Comparison of ENCODE assay signal across 1 cellular context in the genomic region with DNA sequence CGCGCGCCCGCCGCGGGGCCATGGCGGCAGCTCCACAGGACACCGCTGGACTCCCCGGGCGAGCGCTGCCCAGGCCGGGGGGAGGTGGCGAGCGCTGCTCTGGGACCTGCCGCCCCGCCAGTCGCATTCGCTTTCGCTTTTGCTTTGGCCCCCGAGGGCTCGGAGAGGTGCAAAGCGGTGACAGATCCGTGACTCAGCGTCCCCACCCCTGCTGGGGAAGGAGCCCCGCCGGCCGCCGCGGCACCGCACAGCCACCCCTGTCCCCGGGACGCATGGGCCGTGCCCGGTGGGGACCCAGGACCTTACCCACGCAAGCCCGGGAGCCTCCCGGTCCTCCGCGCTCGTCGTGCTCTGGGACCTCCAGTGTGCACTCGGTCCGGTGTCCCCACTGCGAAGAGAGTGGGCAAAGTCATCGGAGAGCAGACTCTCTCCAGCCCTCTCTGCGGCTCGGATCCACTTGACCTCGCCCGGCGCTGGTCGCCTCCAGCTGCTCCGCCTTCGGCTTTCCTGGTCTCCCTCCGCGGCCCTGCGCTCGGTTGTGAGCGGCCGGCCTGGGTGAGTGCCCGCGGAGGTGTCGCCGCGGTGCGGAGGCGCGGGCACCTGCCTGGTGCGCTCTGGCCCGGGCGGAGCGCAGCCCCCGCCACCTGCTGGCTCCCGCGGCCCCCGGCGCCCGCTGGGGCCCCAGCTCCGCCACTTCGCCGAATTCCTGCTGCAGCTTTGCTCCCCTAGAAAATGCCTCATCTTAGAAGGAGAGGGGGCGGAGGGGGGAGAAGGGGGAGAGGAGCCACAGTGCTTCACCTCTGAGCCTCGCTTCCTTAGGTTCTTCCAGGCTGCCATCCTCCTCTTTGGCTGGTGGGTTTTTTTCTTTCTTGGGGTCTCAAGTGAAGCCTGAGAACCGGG.
TF ChIP-seq lines count a peak whose summit lies in the region.

Gene IL15RA (minus strand): TSS at position 73 of the 900 bp plus-strand sequence. CDS start 51 bp downstream, at position 22.

TF ChIP-seq in K562, 482 proteins besides CTCF, POLR2A, EP300 and RAD21 (continued from another document):
- TF ChIP-seq, protein P1, sequence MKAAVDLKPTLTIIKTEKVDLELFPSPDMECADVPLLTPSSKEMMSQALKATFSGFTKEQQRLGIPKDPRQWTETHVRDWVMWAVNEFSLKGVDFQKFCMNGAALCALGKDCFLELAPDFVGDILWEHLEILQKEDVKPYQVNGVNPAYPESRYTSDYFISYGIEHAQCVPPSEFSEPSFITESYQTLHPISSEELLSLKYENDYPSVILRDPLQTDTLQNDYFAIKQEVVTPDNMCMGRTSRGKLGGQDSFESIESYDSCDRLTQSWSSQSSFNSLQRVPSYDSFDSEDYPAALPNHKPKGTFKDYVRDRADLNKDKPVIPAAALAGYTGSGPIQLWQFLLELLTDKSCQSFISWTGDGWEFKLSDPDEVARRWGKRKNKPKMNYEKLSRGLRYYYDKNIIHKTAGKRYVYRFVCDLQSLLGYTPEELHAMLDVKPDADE (conservative IDR thresholded peaks at IDR 0.05; ENCODE audit: control insufficient read depth, low read depth, low read length) = peak; percentile 43; the same call in 1 of the 2 replicates
- TF ChIP-seq SP1 (CRISPR knock-in tag; IDR thresholded peaks at IDR 0.05) (0 out of 2 replicates have a peak, but pooled peaks have one; percentile 35), JUND (IDR thresholded peaks at IDR 0.05; ENCODE audit: borderline replicate concordance, low read depth, low read length) (peak; percentile 87), JUND (tag; IDR thresholded peaks at IDR 0.05; ENCODE audit: borderline replicate concordance, low read depth, low read length) (peak; percentile 87; the same call in 2 of the 3 replicates), MAFK (IDR thresholded peaks at IDR 0.05; ENCODE audit: low read length) (peak; percentile 49; the same call in 1 of the 2 replicates), PRPF4 (IDR thresholded peaks at IDR 0.05; ENCODE audit: insufficient read depth, low read depth, low read length, poor library complexity, severe bottlenecking) (peak; percentile 40), ATF3 (IDR thresholded peaks at IDR 0.05) (peak; percentile 81), ATF3 (CRISPR knock-in tag; conservative IDR thresholded peaks at IDR 0.05) (no peak), CREM (IDR thresholded peaks at IDR 0.05; ENCODE audit: low read depth) (peak; percentile 44), SMARCA4 (IDR thresholded peaks at IDR 0.05) (peak; percentile 72), MAFF (IDR thresholded peaks at IDR 0.05; ENCODE audit: low read length) (peak; percentile 28; the same call in 1 of the 2 replicates), MEIS2 (IDR thresholded peaks at IDR 0.05; ENCODE audit: partially characterized antibody) (peak; percentile 97), GATAD2A (IDR thresholded peaks at IDR 0.05) (0 out of 2 replicates have a peak, but pooled peaks have one; percentile 6), RUNX1 (IDR thresholded peaks at IDR 0.05; ENCODE audit: low read depth) (no peak), KAT7 (CRISPR knock-in tag; IDR thresholded peaks at IDR 0.05; ENCODE audit: borderline replicate concordance) (peak; percentile 91; the same call in 1 of the 2 replicates), MYNN (IDR thresholded peaks at IDR 0.05) (peak; percentile 48; the same call in 1 of the 2 replicates), MYNN (CRISPR knock-in tag; IDR thresholded peaks at IDR 0.05) (no peak), ZNF76 (CRISPR knock-in tag; IDR thresholded peaks at IDR 0.05; ENCODE audit: borderline replicate concordance) (no peak), SIRT6 (IDR thresholded peaks at IDR 0.05; ENCODE audit: low read depth, low read length) (no peak), POU5F1 (IDR thresholded peaks at IDR 0.05; ENCODE audit: borderline replicate concordance, low read depth, low read length, partially characterized antibody) (no peak), MYC (IDR thresholded peaks at IDR 0.05; ENCODE audit: low read depth, low read length) (no peak), MYC (CRISPR knock-in tag; IDR thresholded peaks at IDR 0.05; ENCODE audit: borderline replicate concordance, low read depth) (no peak), PHB (CRISPR knock-in tag; IDR thresholded peaks at IDR 0.05) (0 out of 2 replicates have a peak, but pooled peaks have one; percentile 22), MXI1 (IDR thresholded peaks at IDR 0.05; ENCODE audit: low read depth, low read length) (0 out of 2 replicates have a peak, but pooled peaks have one; percentile 6), NFE2 (IDR thresholded peaks at IDR 0.05; ENCODE audit: low read depth) (peak; percentile 91), BRD9 (IDR thresholded peaks at IDR 0.05; ENCODE audit: low read depth, partially characterized antibody) (peak; percentile 70), HNRNPLL (IDR thresholded peaks at IDR 0.05; ENCODE audit: low read depth, low read length, poor library complexity, severe bottlenecking) (peak; percentile 28), PRDM10 (IDR thresholded peaks at IDR 0.05; ENCODE audit: partially characterized antibody) (peak; percentile 86), RFX7 (CRISPR knock-in tag; IDR thresholded peaks at IDR 0.05) (no peak), PHF8 (IDR thresholded peaks at IDR 0.05; ENCODE audit: borderline replicate concordance, low read length) (peak; percentile 53; the same call in 1 of the 2 replicates), CTBP1 (IDR thresholded peaks at IDR 0.05; ENCODE audit: borderline replicate concordance) (peak; percentile 76), SMARCC2 (IDR thresholded peaks at IDR 0.05; ENCODE audit: low read depth) (peak; percentile 56; the same call in 1 of the 2 replicates)
- TF ChIP-seq, protein P2, sequence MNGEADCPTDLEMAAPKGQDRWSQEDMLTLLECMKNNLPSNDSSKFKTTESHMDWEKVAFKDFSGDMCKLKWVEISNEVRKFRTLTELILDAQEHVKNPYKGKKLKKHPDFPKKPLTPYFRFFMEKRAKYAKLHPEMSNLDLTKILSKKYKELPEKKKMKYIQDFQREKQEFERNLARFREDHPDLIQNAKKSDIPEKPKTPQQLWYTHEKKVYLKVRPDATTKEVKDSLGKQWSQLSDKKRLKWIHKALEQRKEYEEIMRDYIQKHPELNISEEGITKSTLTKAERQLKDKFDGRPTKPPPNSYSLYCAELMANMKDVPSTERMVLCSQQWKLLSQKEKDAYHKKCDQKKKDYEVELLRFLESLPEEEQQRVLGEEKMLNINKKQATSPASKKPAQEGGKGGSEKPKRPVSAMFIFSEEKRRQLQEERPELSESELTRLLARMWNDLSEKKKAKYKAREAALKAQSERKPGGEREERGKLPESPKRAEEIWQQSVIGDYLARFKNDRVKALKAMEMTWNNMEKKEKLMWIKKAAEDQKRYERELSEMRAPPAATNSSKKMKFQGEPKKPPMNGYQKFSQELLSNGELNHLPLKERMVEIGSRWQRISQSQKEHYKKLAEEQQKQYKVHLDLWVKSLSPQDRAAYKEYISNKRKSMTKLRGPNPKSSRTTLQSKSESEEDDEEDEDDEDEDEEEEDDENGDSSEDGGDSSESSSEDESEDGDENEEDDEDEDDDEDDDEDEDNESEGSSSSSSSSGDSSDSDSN (IDR thresholded peaks at IDR 0.05; ENCODE audit: borderline replicate concordance in 1 of 2, low read depth in 2 of 2, low read length in 2 of 2) = peak; percentile 48 to 67
TF ChIP-seq in K562: peak in this region for 107.
